Comparison of ENCODE assay signal across 9 cellular contexts in genomic region chr14:104690861-104691455, GRCh38. TPM values are rescaled to one million over a fixed set of nuclear protein-coding genes. Genes with fewer than 3 reads are reported as not detected.
DNase-seq lines count a peak whose midpoint lies in the region; ATAC-seq, FAIRE-seq and TF ChIP-seq lines count a peak whose summit lies in the region.
"Had no signal": no experiment of that assay in that cellular context is flagged by ENCODE, and none has a peak within 500 bp of the region (broad histone marks: within the 10 kb centered on the region; RNA-seq: fewer than 3 reads in every experiment).

No MANE protein-coding gene starts in this region.

- FAIRE-seq in GM12878 (lab: Jason Lieb, UNC) = no peak
- FAIRE-seq: G401.6 had no signal

- in situ Hi-C loops in GM12878 (cut with MboI) = no loop called here

- H3K9me3 ChIP-seq in heart left ventricle = no peaks in the 10 kb centered on the region
- H3K9me3 ChIP-seq in GM12878 (replicated peaks; ENCODE audit: control insufficient read depth, insufficient read depth, low read length) = no peaks in the 10 kb centered on the region
- H3K9me3 ChIP-seq in lower lobe of right lung = no peaks in the 10 kb centered on the region

- TF ChIP-seq EP300 in GM12878 (IDR thresholded peaks at IDR 0.05; ENCODE audit: borderline replicate concordance in 1 of 2, control insufficient read depth in 1 of 2, low read depth in 2 of 2, low read length in 2 of 2) = no peak

- peak overlapping the region; percentile 74 for H3K9ac ChIP-seq in GM12878 (ENCODE audit: control insufficient read depth, insufficient read depth, low read length)

- peak overlapping the region; percentile 71 to 100 (median 93) for H3K4me3 ChIP-seq in heart left ventricle
- peak overlapping the region; percentile 83 for H3K4me3 ChIP-seq in GM12878
- H3K4me3 ChIP-seq in lower lobe of right lung = peak overlapping the region; percentile 93
- peak overlapping the region; percentile 83 for H3K4me3 ChIP-seq in urinary bladder (ENCODE audit: low read depth, low read length)

- peak in 1 of 5 donors; percentile 55 for DNase-seq in heart left ventricle
- no peak for DNase-seq in left cardiac atrium
- no peak for DNase-seq in GM12878 (ENCODE audit: low read depth, low spot score)
- no peak for DNase-seq in lower lobe of right lung
- DNase-seq in GF-D8 (lab: John Stamatoyannopoulos, UW) = no peak
- no peak for DNase-seq in occipital lobe (lab: John Stamatoyannopoulos, UW)

- peaks cover 31% of the 10 kb centered on the region for H3K79me2 ChIP-seq in GM12878 (ENCODE audit: control insufficient read depth, insufficient read depth, low read length)

- intact Hi-C loops in heart left ventricle (cut with DNase I) (loop anchor here in 1 of 10 donors (5.0 kb wide), 1 partner anchor 39 kb away; no protein-coding TSS in a partner anchor), left cardiac atrium (cut with DNase I) (no loop called here), GM12878 (cut with micrococcal nuclease; ENCODE audit: unreplicated experiment) (no loop called here), lower lobe of right lung (cut with DNase I) (no loop called here)

- H3K4me2 ChIP-seq in GM12878 (ENCODE audit: control insufficient read depth, insufficient read depth) = peak overlapping the region; percentile 88

- TF ChIP-seq CTCF in heart left ventricle (IDR thresholded peaks at IDR 0.05) (no peak), GM12878 (IDR thresholded peaks at IDR 0.05 in 2 of 3, conservative IDR thresholded peaks at IDR 0.05 in 1 of 3; ENCODE audit: control insufficient read depth in 2 of 3, extremely low read depth in 1 of 3, insufficient read depth in 1 of 3, low read depth in 3 of 3, low read length in 3 of 3) (no peak), lower lobe of right lung (IDR thresholded peaks at IDR 0.05) (no peak)

- POLR2A ChIA-PET in GM12878 (lab: Charles Lee) = interaction anchor here (1.4 kb wide), 1 partner anchor 10 kb away, joined by 3 read pairs; no protein-coding TSS in a partner anchor

- WGBS in heart left ventricle, 4 donors = 66 to 80% (median 70%) methylated on average over 14 to 16 of the region's 16 CpGs
- WGBS in GM12878 (ENCODE audit: insufficient coverage, insufficient replicate concordance, low lambda C conversion rate, missing lambda C conversion rate) = 82% methylated on average over 15 of the region's 16 CpGs
- 78% methylated on average over 16 of the region's 16 CpGs for WGBS in urinary bladder

- no peak for TF ChIP-seq POLR2A in heart left ventricle (IDR thresholded peaks at IDR 0.05)
- TF ChIP-seq POLR2A in GM12878 (IDR thresholded peaks at IDR 0.05; ENCODE audit: low read depth, low read length) = no peak

- peak overlapping the region in 9 of 12 donors; percentile 64 to 93 (median 86) for H3K27ac ChIP-seq in heart left ventricle
- no peak overlapping the region for H3K27ac ChIP-seq in GM12878 (ENCODE audit: control insufficient read depth, insufficient read depth)
- peak overlapping the region; percentile 87 for H3K27ac ChIP-seq in lower lobe of right lung
- no peak overlapping the region for H3K27ac ChIP-seq in urinary bladder (ENCODE audit: low read depth)

- ATAC-seq in heart left ventricle (no peak), left cardiac atrium (no peak), GM12878 (no peak), lower lobe of right lung (no peak), GM21515 (IDR thresholded peaks at IDR 0.05; ENCODE audit: unreplicated experiment) (no peak)

- BruUV-seq in GM12878 (replicated peaks; lab: Mats Ljungman, UMichigan) = no TSS peak

- H3K36me3 ChIP-seq in heart left ventricle (peaks cover 0 to 6% (median under 1%) of the 10 kb centered on the region in 9 donors), GM12878 (ENCODE audit: control insufficient read depth in 2 of 2, insufficient read depth in 2 of 2, low read length in 1 of 2) (no peaks in the 10 kb centered on the region; a peak in 1 of 4 replicates), lower lobe of right lung (peaks cover 3% of the 10 kb centered on the region), urinary bladder (ENCODE audit: insufficient read depth) (no peaks in the 10 kb centered on the region)

- RAD21 ChIA-PET in GM12878 (lab: Charles Lee; ENCODE audit: unreplicated experiment) = interaction anchor here (0.9 to 1.6 kb wide), 2 partner anchors 10 to 15 kb away, joined by 3 to 5 read pairs; no protein-coding TSS in a partner anchor

- no peak for TF ChIP-seq RAD21 in GM12878 (IDR thresholded peaks at IDR 0.05; ENCODE audit: insufficient read depth, low read depth, low read length)

- CTCF ChIA-PET in GM12878 (lab: Yijun Ruan, JAX) = interaction anchor here (0.6 to 2.0 kb wide), 4 partner anchors 10 to 78 kb away, joined by 3 to 7 read pairs (median 3); no protein-coding TSS in a partner anchor

- H4K20me1 ChIP-seq in GM12878 (ENCODE audit: control insufficient read depth, insufficient read depth) = no peaks in the 10 kb centered on the region; the same call in 1 of the 2 replicates

- SMC1A ChIA-PET in GM12878 (lab: Charles Lee; ENCODE audit: uncharacterized antibody, unreplicated experiment) = no interaction called here

- peaks cover 22 to 91% (median 73%) of the 10 kb centered on the region in 12 donors for H3K4me1 ChIP-seq in heart left ventricle
- peaks cover 27% of the 10 kb centered on the region for H3K4me1 ChIP-seq in GM12878 (ENCODE audit: control insufficient read depth, insufficient read depth, low read length)
- peaks cover 83% of the 10 kb centered on the region for H3K4me1 ChIP-seq in lower lobe of right lung
- peaks cover 2% of the 10 kb centered on the region for H3K4me1 ChIP-seq in urinary bladder (ENCODE audit: insufficient read depth)

- H3K27me3 ChIP-seq in heart left ventricle = no peaks in the 10 kb centered on the region
- no peaks in the 10 kb centered on the region for H3K27me3 ChIP-seq in GM12878 (replicated peaks in 1 of 2; ENCODE audit: control insufficient read depth in 2 of 2, insufficient read depth in 2 of 2, low read length in 1 of 2)
- H3K27me3 ChIP-seq in lower lobe of right lung (ENCODE audit: low read depth) = no peaks in the 10 kb centered on the region

- no peak overlapping the region for H2AFZ ChIP-seq in GM12878 (ENCODE audit: control insufficient read depth, low read depth, low read length)

TF ChIP-seq in GM12878, 131 proteins besides CTCF, POLR2A, EP300 and RAD21 (continues in another document):
- TF ChIP-seq YBX1 (IDR thresholded peaks at IDR 0.05) (no peak), CBX5 (IDR thresholded peaks at IDR 0.05; ENCODE audit: low read depth) (no peak), BHLHE40 (IDR thresholded peaks at IDR 0.05; ENCODE audit: borderline replicate concordance in 1 of 2, low read depth in 2 of 2, low read length in 1 of 2) (no peak), IKZF1 (conservative IDR thresholded peaks at IDR 0.05) (no peak), CHD2 (IDR thresholded peaks at IDR 0.05; ENCODE audit: borderline replicate concordance, low read depth, low read length) (no peak)

RNA-seq across cellular contexts. Expression of gene INF2, which starts 1.5 kb away (rescaled TPM):
- total RNA-seq in heart left ventricle = 10 to 100 TPM; 26.0 to 58.9 (median 28.8) TPM
- polyA plus RNA-seq in heart left ventricle = 10 to 100 TPM; 27.3 to 32.5 TPM
- 10 to 100 TPM; 44.4 to 44.7 TPM for total RNA-seq in left cardiac atrium
- total RNA-seq in GM12878 (2013; cell fraction: nucleolus; rRNA removed) = 37.0 and 50.2 TPM in 2 replicates
- 16.3 and 21.1 TPM in 2 replicates for total RNA-seq in GM12878 (2014; rRNA removed)
- 5.7 and 5.8 TPM in 2 replicates for total RNA-seq in GM12878 (2014; rRNA removed; fragmentation: Illumina TruSeq; extraction: Trizol)
- total RNA-seq in GM12878 (2021) = 42.7 and 43.2 TPM in 2 replicates
- polyA plus RNA-seq in GM12878 (2011; ENCODE audit: low read depth) = 3.7 TPM
- polyA plus RNA-seq in GM12878 (2011; rRNA removed) = 3.8 and 7.6 TPM in 2 replicates
- 10.7 and 17.5 TPM in 2 replicates for polyA plus RNA-seq in GM12878 (2011; cell fraction: cytosol; rRNA removed)
- polyA plus RNA-seq in GM12878 (2011; cell fraction: nucleus; rRNA removed) = 60.3 and 71.2 TPM in 2 replicates
- 14.3 and 21.6 TPM in 2 replicates for polyA plus RNA-seq in GM12878 (2012)
- 2.7 and 5.3 TPM in 2 replicates for polyA plus RNA-seq in GM12878 (2014; fragmentation: Illumina TruSeq; extraction: Trizol)
- 1 to 10 TPM in 1 of 2 experiments, under 1 TPM in 1; 0.72 to 2.1 TPM for polyA plus RNA-seq in GM12878 (2014; fragmentation: Nextera tagmentation; extraction: Ambion mirVana)
- 28.2 and 33.9 TPM in 2 replicates for polyA plus RNA-seq in GM12878 (2014; rRNA removed)
- 1 to 10 TPM; 8.9 to 9.1 TPM for polyA plus RNA-seq in GM12878 (2016; fragmentation: Nextera tagmentation; extraction: Ambion mirVana)
- 6.9 and 11.0 TPM in 2 replicates for polyA minus RNA-seq in GM12878 (2011; rRNA and poly(A)+ RNA removed)
- 4.5 and 10.3 TPM in 2 replicates for polyA minus RNA-seq in GM12878 (2011; cell fraction: cytosol; rRNA and poly(A)+ RNA removed)
- 9.9 and 14.4 TPM in 2 replicates for polyA minus RNA-seq in GM12878 (2011; cell fraction: nucleus; rRNA and poly(A)+ RNA removed)
- 116 TPM for total RNA-seq in lower lobe of right lung
- total RNA-seq in urinary bladder = 20.6 TPM
- 54.2 TPM for polyA plus RNA-seq in urinary bladder
- total RNA-seq in occipital lobe = 8.4 TPM

RNA-seq across cellular contexts. Expression of gene ADSS1, which starts 33.1 kb away (rescaled TPM):
- total RNA-seq in heart left ventricle (100 to 1,000 TPM in 8 of 9 donors, 10 to 100 TPM in 1; 78.9 to 247 (median 160) TPM), left cardiac atrium (100 to 1,000 TPM in 1 of 2 donors, 10 to 100 TPM in 1; 86.2 to 102 TPM), GM12878 (2014; rRNA removed) (not detected in 2 replicates), GM12878 (2014; rRNA removed; fragmentation: Illumina TruSeq; extraction: Trizol) (not detected in 2 replicates), GM12878 (2021) (0.28 TPM in 1 of 2 replicates, not detected in the other), lower lobe of right lung (5.1 TPM), urinary bladder (5.4 TPM), occipital lobe (4.8 TPM)
- polyA plus RNA-seq in heart left ventricle (100 to 1,000 TPM in 1 of 2 donors, 10 to 100 TPM in 1; 64.7 to 258 TPM), GM12878 (2011; rRNA removed) (0.19 and 0.39 TPM in 2 replicates), GM12878 (2014; fragmentation: Illumina TruSeq; extraction: Trizol) (0.12 TPM in 1 of 2 replicates, not detected in the other), GM12878 (2014; fragmentation: Nextera tagmentation; extraction: Ambion mirVana) (under 1 TPM in 1 of 2 experiments, not detected in 1; 0.11 TPM), GM12878 (2014; rRNA removed) (0.45 TPM in 1 of 2 replicates, not detected in the other), GM12878 (2016; fragmentation: Nextera tagmentation; extraction: Ambion mirVana) (not detected), urinary bladder (8.4 TPM)
- total RNA-seq in GM12878 (2013; cell fraction: nucleolus; rRNA removed) = 0.96 TPM in 1 of 2 replicates, not detected in the other
- polyA plus RNA-seq in GM12878 (2011; ENCODE audit: low read depth) = not detected
- polyA plus RNA-seq in GM12878 (2011; cell fraction: cytosol; rRNA removed) = 0.08 and 0.21 TPM in 2 replicates
- 0.87 and 1.3 TPM in 2 replicates for polyA plus RNA-seq in GM12878 (2011; cell fraction: nucleus; rRNA removed)
- polyA plus RNA-seq in GM12878 (2012) = 0.22 and 0.65 TPM in 2 replicates
- polyA minus RNA-seq in GM12878 (2011; rRNA and poly(A)+ RNA removed) = 0.10 TPM in 1 of 2 replicates, not detected in the other
- not detected in 2 replicates for polyA minus RNA-seq in GM12878 (2011; cell fraction: cytosol; rRNA and poly(A)+ RNA removed)
- polyA minus RNA-seq in GM12878 (2011; cell fraction: nucleus; rRNA and poly(A)+ RNA removed) = 0.38 TPM in 1 of 2 replicates, not detected in the other

Comparison
In these comparisons a context has a peak if more than half of its experiments do, and no peak if none do; other contexts are left out.
1. H3K27ac ChIP-seq: peak in heart left ventricle (9 of 12) and lower lobe of right lung (single experiment); none in GM12878 (single experiment) and urinary bladder (single experiment).
2. RNA of gene ADSS1, which starts 33.1 kb away (total RNA-seq): 78.9 to 247 TPM in heart left ventricle and 86.2 to 102 TPM in left cardiac atrium; 5.4 TPM in urinary bladder (single experiment), 5.1 TPM in lower lobe of right lung (single experiment), 4.8 TPM in occipital lobe (single experiment) and 0.28 to 0.96 TPM in GM12878; every median in the first group is over 10 times any median in the second.
3. Peak in every context shown above with its lines, with median percentiles within 50 percentile points of each other: H3K4me3 ChIP-seq.